ENCODE assay signal across 14 cellular contexts in the genomic region with DNA sequence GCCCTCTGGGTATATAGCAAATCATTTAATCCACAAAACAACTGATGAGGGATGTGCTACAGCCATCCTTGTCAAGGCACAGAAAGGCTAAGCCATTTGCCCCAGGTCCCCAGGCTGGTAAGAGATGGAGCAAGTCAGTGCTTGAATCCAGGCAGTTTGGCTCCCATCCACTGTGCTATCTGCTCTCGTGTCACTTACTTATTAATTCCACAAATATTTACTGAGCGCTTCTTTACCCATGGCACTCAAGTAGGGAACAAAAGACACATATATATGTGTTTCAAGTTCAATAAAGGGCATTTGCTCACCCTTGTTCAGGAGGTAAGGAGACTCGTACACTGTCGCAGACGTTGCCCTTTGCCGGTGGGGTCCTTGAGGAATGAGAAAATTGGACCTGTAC. TPM values are rescaled to one million over a fixed set of nuclear protein-coding genes. Genes with fewer than 3 reads are reported as not detected.
A peak's percentile ranks its signal among the peaks of the same experiment; 100 is the strongest.
DNase-seq lines count a peak whose midpoint lies in the region; ATAC-seq lines count a peak whose summit lies in the region.
"Had no signal": no experiment of that assay in that cellular context is flagged by ENCODE, and none has a peak within 500 bp of the region (broad histone marks: within the 10 kb centered on the region; RNA-seq: fewer than 3 reads in every experiment).

No MANE protein-coding gene starts in this region.

- H3K9me3 Mint-ChIP-seq in activated naive CD4-positive, alpha-beta T cell treated with anti-CD3 and anti-CD28 coated beads for 36 hours = no peaks in the 10 kb centered on the region
- no peaks in the 10 kb centered on the region for H3K9me3 Mint-ChIP-seq in stimulated activated naive B cell treated with anti-CD40 and anti-IgM and Interleukin-4, amounts not matched to agents 10 μg/mL and 1 μg/mL and 100 μg/mL, for 72 hours
- H3K9me3 Mint-ChIP-seq: memory B cell had no signal

- no peak for DNase-seq in activated naive CD4-positive, alpha-beta T cell treated with anti-CD3 and anti-CD28 coated beads for 36 hours
- no peak for DNase-seq in activated naive CD4-positive, alpha-beta T cell treated with anti-CD3 and anti-CD28 coated beads, Interleukin-2, amount 50 U/mL, for 16 hours
- DNase-seq in T-helper 17 cell = no peak
- no peak for DNase-seq in right cardiac atrium
- DNase-seq in stimulated activated naive B cell treated with anti-CD40 and anti-IgM and Interleukin-4, amounts not matched to agents 10 μg/mL and 1 μg/mL and 100 μg/mL, for 72 hours = no peak
- no peak for DNase-seq in NCI-H82 (lab: John Stamatoyannopoulos, UW)
- no peak for DNase-seq in SIG-M5 (lab: John Stamatoyannopoulos, UW)
- DNase-seq: NCI-H1092, NCI-H524 treated with DMSO at 0.1 percent for 48 hours, ovary had no signal

- H3K9me3 ChIP-seq in T-helper 17 cell (ENCODE audit: control insufficient read depth, low read length, poor library complexity, severe bottlenecking) = no peaks in the 10 kb centered on the region
- no peaks in the 10 kb centered on the region for H3K9me3 ChIP-seq in right cardiac atrium (ENCODE audit: control insufficient read depth, low read length)
- H3K9me3 ChIP-seq: ovary, upper lobe of right lung had no signal

- no peak overlapping the region for H3K4me3 Mint-ChIP-seq in activated naive CD4-positive, alpha-beta T cell treated with anti-CD3 and anti-CD28 coated beads for 36 hours
- H3K4me3 Mint-ChIP-seq in T-helper 17 cell = no peak overlapping the region
- H3K4me3 Mint-ChIP-seq in stimulated activated naive B cell treated with anti-CD40 and anti-IgM and Interleukin-4, amounts not matched to agents 10 μg/mL and 1 μg/mL and 100 μg/mL, for 72 hours = no peak overlapping the region
- H3K4me3 Mint-ChIP-seq: memory B cell had no signal

- no peaks in the 10 kb centered on the region for H3K27me3 ChIP-seq in right cardiac atrium (ENCODE audit: control insufficient read depth, insufficient read depth)
- H3K27me3 ChIP-seq: ovary, upper lobe of right lung had no signal

- intact Hi-C loops in activated naive CD4-positive, alpha-beta T cell treated with anti-CD3 and anti-CD28 coated beads for 36 hours (cut with micrococcal nuclease) = no loop called here
- intact Hi-C loops in right cardiac atrium (cut with DNase I) = loop anchor here in 3 of 4 donors (5.0 to 10.0 kb wide), 2 partner anchors 48 to 51 kb away; partner anchors contain the start of gene RCSD1 (in 3 of the 3)

- peaks cover 6% of the 10 kb centered on the region for H3K36me3 Mint-ChIP-seq in activated naive CD4-positive, alpha-beta T cell treated with anti-CD3 and anti-CD28 coated beads for 36 hours (ENCODE audit: low read depth)
- peaks cover 4% of the 10 kb centered on the region for H3K36me3 Mint-ChIP-seq in T-helper 17 cell (ENCODE audit: low read depth)
- peaks cover 22 to 53% of the 10 kb centered on the region in 2 donors for H3K36me3 Mint-ChIP-seq in stimulated activated naive B cell treated with anti-CD40 and anti-IgM and Interleukin-4, amounts not matched to agents 10 μg/mL and 1 μg/mL and 100 μg/mL, for 72 hours

- peaks cover 10% of the 10 kb centered on the region for H3K4me1 Mint-ChIP-seq in activated naive CD4-positive, alpha-beta T cell treated with anti-CD3 and anti-CD28 coated beads for 36 hours (ENCODE audit: low read depth)
- peaks cover 21% of the 10 kb centered on the region for H3K4me1 Mint-ChIP-seq in T-helper 17 cell
- peaks cover 28 to 31% of the 10 kb centered on the region in 2 donors for H3K4me1 Mint-ChIP-seq in stimulated activated naive B cell treated with anti-CD40 and anti-IgM and Interleukin-4, amounts not matched to agents 10 μg/mL and 1 μg/mL and 100 μg/mL, for 72 hours

- peak overlapping the region; percentile 3 for H3K27ac Mint-ChIP-seq in activated naive CD4-positive, alpha-beta T cell treated with anti-CD3 and anti-CD28 coated beads for 36 hours
- H3K27ac Mint-ChIP-seq in T-helper 17 cell = peak overlapping the region; percentile 85
- peak overlapping the region; percentile 84 for H3K27ac Mint-ChIP-seq in stimulated activated naive B cell treated with anti-CD40 and anti-IgM and Interleukin-4, amounts not matched to agents 10 μg/mL and 1 μg/mL and 100 μg/mL, for 72 hours
- H3K27ac Mint-ChIP-seq: memory B cell had no signal

- no peak overlapping the region for H3K4me3 ChIP-seq in right cardiac atrium (ENCODE audit: low read length)
- H3K4me3 ChIP-seq: ovary, upper lobe of right lung had no signal

- peak overlapping the region; percentile 82 for H3K27ac ChIP-seq in right cardiac atrium (ENCODE audit: low read length)
- H3K27ac ChIP-seq: ovary, upper lobe of right lung had no signal

- H3K27me3 Mint-ChIP-seq in activated naive CD4-positive, alpha-beta T cell treated with anti-CD3 and anti-CD28 coated beads for 36 hours (ENCODE audit: low read depth) = no peaks in the 10 kb centered on the region
- no peaks in the 10 kb centered on the region for H3K27me3 Mint-ChIP-seq in T-helper 17 cell
- H3K27me3 Mint-ChIP-seq in stimulated activated naive B cell treated with anti-CD40 and anti-IgM and Interleukin-4, amounts not matched to agents 10 μg/mL and 1 μg/mL and 100 μg/mL, for 72 hours = no peaks in the 10 kb centered on the region
- H3K27me3 Mint-ChIP-seq: memory B cell had no signal

- ATAC-seq in T-helper 17 cell = no peak
- ATAC-seq in right cardiac atrium = peak in 1 of 2 donors; percentile 5
- ATAC-seq in stimulated activated naive B cell treated with anti-CD40 and anti-IgM and Interleukin-4, amounts not matched to agents 10 μg/mL and 1 μg/mL and 100 μg/mL, for 72 hours (replicated peaks) = no peak
- ATAC-seq in HG03378 (IDR thresholded peaks at IDR 0.05; ENCODE audit: unreplicated experiment) = no peak

- WGBS in right cardiac atrium = 63% methylated on average over 6 of the region's 6 CpGs

- peaks cover 38% of the 10 kb centered on the region for H3K4me1 ChIP-seq in right cardiac atrium (ENCODE audit: control insufficient read depth, insufficient read depth, low read length)

- CTCF ChIA-PET in activated naive CD4-positive, alpha-beta T cell treated with anti-CD3 and anti-CD28 coated beads for 36 hours (lab: Charles Lee) = no interaction called here

RNA-seq across cellular contexts. Expression of gene MPZL1, which starts 38.6 kb away (rescaled TPM):
- total RNA-seq in activated naive CD4-positive, alpha-beta T cell treated with anti-CD3 and anti-CD28 coated beads for 36 hours = 10 to 100 TPM; 24.2 to 28.1 TPM
- total RNA-seq in T-helper 17 cell (1 to 10 TPM; 3.0 to 4.2 TPM), right cardiac atrium (10 to 100 TPM; 36.3 to 73.7 (median 61.1) TPM)
- polyA plus RNA-seq in right cardiac atrium = 20.4 TPM

RNA-seq across cellular contexts. Expression of gene RCSD1, which starts 53.2 kb away (rescaled TPM):
- 10 to 100 TPM; 27.3 to 27.9 TPM for total RNA-seq in activated naive CD4-positive, alpha-beta T cell treated with anti-CD3 and anti-CD28 coated beads for 36 hours
- total RNA-seq in T-helper 17 cell (100 to 1,000 TPM in 1 of 2 donors, 10 to 100 TPM in 1; 88.0 to 101 TPM), right cardiac atrium (10 to 100 TPM; 53.4 to 61.5 (median 58.2) TPM)
- 27.1 TPM for polyA plus RNA-seq in right cardiac atrium
- polyA plus RNA-seq: AG04450 had no signal

Comparison
In these comparisons a context has a peak if more than half of its experiments do, and no peak if none do; other contexts are left out.
1. H3K27ac Mint-ChIP-seq: peak in every context shown above with its lines; median percentile 85 in T-helper 17 cell; 84 in stimulated activated naive B cell treated with anti-CD40 and anti-IgM and Interleukin-4, amounts not matched to agents 10 μg/mL and 1 μg/mL and 100 μg/mL, for 72 hours; 3 in activated naive CD4-positive, alpha-beta T cell treated with anti-CD3 and anti-CD28 coated beads for 36 hours.
2. RNA of gene MPZL1, which starts 38.6 kb away (total RNA-seq): 36.3 to 73.7 TPM in right cardiac atrium and 24.2 to 28.1 TPM in activated naive CD4-positive, alpha-beta T cell treated with anti-CD3 and anti-CD28 coated beads for 36 hours; 3.0 to 4.2 TPM in T-helper 17 cell; every median in the first group is over 4 times any median in the second.